ENCODE assay signal across 15 cellular contexts in the genomic region with DNA sequence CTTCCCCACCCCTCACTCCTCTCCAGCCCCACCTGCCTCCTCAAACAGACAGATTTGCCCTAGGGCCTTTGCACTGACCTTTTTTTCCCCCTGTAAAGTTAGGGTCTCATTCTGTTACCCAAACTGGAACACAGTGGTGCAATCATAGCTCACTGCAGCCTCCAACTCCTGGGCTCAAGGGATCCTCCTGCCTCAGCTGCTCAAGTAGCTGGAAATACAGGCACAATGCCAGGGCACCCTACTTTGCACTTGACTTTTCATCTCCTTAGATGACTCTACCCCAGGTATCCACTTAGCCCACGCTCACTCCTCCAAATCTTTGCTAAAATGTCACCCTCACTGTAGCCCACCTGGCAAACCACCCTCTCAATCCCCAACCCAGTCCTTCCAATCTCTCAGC. TPM values are rescaled to one million over a fixed set of nuclear protein-coding genes. Genes with fewer than 3 reads are reported as not detected.
DNase-seq lines count a peak whose midpoint lies in the region; ATAC-seq and TF ChIP-seq lines count a peak whose summit lies in the region.
"Had no signal": no experiment of that assay in that cellular context is flagged by ENCODE, and none has a peak within 500 bp of the region (broad histone marks: within the 10 kb centered on the region; RNA-seq: fewer than 3 reads in every experiment).

No MANE protein-coding gene starts in this region.

- no TSS peak for BruUV-seq in Caco-2 (replicated peaks; lab: Mats Ljungman, UMichigan)
- BruUV-seq in IMR-90 (replicated peaks; lab: Mats Ljungman, UMichigan), result no TSS peak

- H3K27me3 Mint-ChIP-seq in Caco-2 (ENCODE audit: insufficient read depth, unreplicated experiment) (no peaks in the 10 kb centered on the region), neural crest cell (ENCODE audit: low read depth) (no peaks in the 10 kb centered on the region)
- no peaks in the 10 kb centered on the region for H3K27me3 Mint-ChIP-seq in activated T-helper 2 cell treated with anti-CD3 and anti-CD28 coated beads, Interferon-gamma antibody, Interleukin-2, Interleukin-4, amounts not matched to agents 10 μg/mL and 5 μg/mL and 100 μg/mL, durations not matched to agents 14 hours and 24 hours and 36 hours (ENCODE audit: low read depth)
- H3K27me3 Mint-ChIP-seq: dendritic cell treated with granulocyte-macrophage colony-stimulating factor and Interleukin-4, amounts not matched to agents 40 ng/mL and 50 ng/mL, for 4 days had no signal

- H3K27me3 ChIP-seq in Caco-2 (replicated peaks; ENCODE audit: control insufficient read depth, insufficient read depth, low read length), result no peaks in the 10 kb centered on the region
- no peaks in the 10 kb centered on the region for H3K27me3 ChIP-seq in IMR-90 (ENCODE audit: control insufficient read depth, insufficient read depth, low read length)
- H3K27me3 ChIP-seq: ascending aorta, stomach had no signal

- WGBS in IMR-90 (ENCODE audit: extremely low coverage in 2 of 2, insufficient read length in 1 of 2), 2 experiments, result 100% methylated on average over 1 of the region's 1 CpG; no CpG with 5 or more reads in 1 of the 2 experiments

- no peak overlapping the region for H2AFZ ChIP-seq in IMR-90 (replicated peaks; ENCODE audit: low read length, poor library complexity)
- H2AFZ ChIP-seq: parathyroid adenoma had no signal

- H3K4me1 Mint-ChIP-seq in Caco-2 (ENCODE audit: low read depth, unreplicated experiment), result no peaks in the 10 kb centered on the region
- H3K4me1 Mint-ChIP-seq in activated T-helper 2 cell treated with anti-CD3 and anti-CD28 coated beads, Interferon-gamma antibody, Interleukin-2, Interleukin-4, amounts not matched to agents 10 μg/mL and 5 μg/mL and 100 μg/mL, durations not matched to agents 14 hours and 24 hours and 36 hours (ENCODE audit: low read depth), result peaks cover 3% of the 10 kb centered on the region
- peaks cover 19% of the 10 kb centered on the region for H3K4me1 Mint-ChIP-seq in neural crest cell

- no peak overlapping the region for H2BK15ac ChIP-seq in IMR-90 (ENCODE audit: low read depth, low read length)

- intact Hi-C loops in Caco-2 (cut with micrococcal nuclease; ENCODE audit: unreplicated experiment) (no loop called here), IMR-90 (cut with micrococcal nuclease) (no loop called here)
- intact Hi-C loops in activated T-helper 2 cell treated with anti-CD3 and anti-CD28 coated beads, Interferon-gamma antibody, Interleukin-2, Interleukin-4, amounts not matched to agents 10 μg/mL and 5 μg/mL and 100 μg/mL, durations not matched to agents 14 hours and 24 hours and 36 hours (cut with micrococcal nuclease), result no loop called here

- no peak overlapping the region for H2AK9ac ChIP-seq in IMR-90 (replicated peaks; ENCODE audit: low read depth, low read length, poor library complexity)

- no peak overlapping the region for H3K27ac ChIP-seq in IMR-90 (ENCODE audit: insufficient read depth, low read length)
- H3K27ac ChIP-seq: ascending aorta, parathyroid adenoma, stomach, WERI-Rb-1 had no signal

- H3K56ac ChIP-seq in IMR-90 (ENCODE audit: extremely low read depth, insufficient read depth, low read length), result no peak overlapping the region

- peaks cover 10 to 18% of the 10 kb centered on the region in 2 experiments; a peak in 3 of 4 replicates for H3K79me1 ChIP-seq in IMR-90 (ENCODE audit: low read depth in 1 of 2, low read length in 2 of 2)

- no peak for TF ChIP-seq CTCF in Caco-2 (IDR thresholded peaks at IDR 0.05; ENCODE audit: insufficient read depth in 1 of 2, low read depth in 1 of 2, low read length in 1 of 2, severe bottlenecking in 1 of 2, unreplicated experiment in 1 of 2)
- no peak for TF ChIP-seq CTCF in IMR-90 (conservative IDR thresholded peaks at IDR 0.05; ENCODE audit: low read depth, low read length)
- no peak for TF ChIP-seq CTCF in neural crest cell (conservative IDR thresholded peaks at IDR 0.05)

- H3K36me3 Mint-ChIP-seq in Caco-2 (ENCODE audit: insufficient read depth, unreplicated experiment), result peaks cover 19% of the 10 kb centered on the region
- H3K36me3 Mint-ChIP-seq in activated T-helper 2 cell treated with anti-CD3 and anti-CD28 coated beads, Interferon-gamma antibody, Interleukin-2, Interleukin-4, amounts not matched to agents 10 μg/mL and 5 μg/mL and 100 μg/mL, durations not matched to agents 14 hours and 24 hours and 36 hours (ENCODE audit: low read depth), result no peaks in the 10 kb centered on the region
- peaks cover 3% of the 10 kb centered on the region for H3K36me3 Mint-ChIP-seq in neural crest cell (ENCODE audit: low read depth)

- H2BK120ac ChIP-seq in IMR-90 (ENCODE audit: low read depth, low read length), result no peak overlapping the region

- H3K23ac ChIP-seq in IMR-90 (ENCODE audit: low read depth, low read length), result no peak overlapping the region

- no peak for ATAC-seq in IMR-90 (ENCODE audit: low read depth)
- ATAC-seq: esophagus mucosa had no signal

- H2AK5ac ChIP-seq in IMR-90 (ENCODE audit: low read depth, low read length), result 0 out of 2 replicates have a peak overlapping the region, but pooled peaks have one; percentile 8

- H2BK5ac ChIP-seq in IMR-90 (ENCODE audit: low read depth, low read length, poor library complexity, severe bottlenecking), result no peak overlapping the region

- no peak overlapping the region for H2BK20ac ChIP-seq in IMR-90 (ENCODE audit: low read depth, low read length)

- no peak overlapping the region for H3K9ac ChIP-seq in IMR-90 (ENCODE audit: low read depth, low read length)
- H3K9ac ChIP-seq: parathyroid adenoma, SK-N-SH had no signal

- POLR2A ChIA-PET in Caco-2 (lab: Charles Lee), result no interaction called here
- POLR2A ChIA-PET in IMR-90 (lab: Charles Lee; ENCODE audit: unreplicated experiment), result no interaction called here

- H4K91ac ChIP-seq in IMR-90 (ENCODE audit: insufficient read depth, low read depth, low read length), result no peak overlapping the region

- no peak for DNase-seq in Caco-2
- no peak for DNase-seq in IMR-90
- DNase-seq in activated T-helper 2 cell treated with anti-CD3 and anti-CD28 coated beads, Interferon-gamma antibody, Interleukin-2, Interleukin-4, amounts not matched to agents 10 μg/mL and 5 μg/mL and 100 μg/mL, durations not matched to agents 14 hours and 24 hours and 36 hours (ENCODE audit: low spot score), result no peak
- DNase-seq in neural crest cell (ENCODE audit: low read depth, low spot score), result no peak
- no peak for DNase-seq in retina
- no peak for DNase-seq in NCI-H510A treated with DMSO at 0.1 percent for 48 hours (lab: John Stamatoyannopoulos, UW)
- no peak for DNase-seq in kidney glomerular epithelial cell (lab: John Stamatoyannopoulos, UW)
- DNase-seq: NCI-H1105, SK-N-SH, stomach, WERI-Rb-1 had no signal

- no peak for TF ChIP-seq POLR2A in IMR-90 (IDR thresholded peaks at IDR 0.05; ENCODE audit: low read depth, low read length)

- H3K14ac ChIP-seq in IMR-90 (replicated peaks; ENCODE audit: low read depth, low read length), result no peak overlapping the region

- H3K9me3 ChIP-seq in Caco-2 (no peaks in the 10 kb centered on the region; the same call in 1 of the 2 replicates), IMR-90 (ENCODE audit: control insufficient read depth, insufficient read depth, low read length) (no peaks in the 10 kb centered on the region)
- H3K9me3 ChIP-seq: ascending aorta, SK-N-SH, stomach had no signal

- CTCF ChIA-PET in Caco-2 (lab: Charles Lee), result no interaction called here
- CTCF ChIA-PET in IMR-90 (lab: Yijun Ruan, JAX), result no interaction called here

- no peaks in the 10 kb centered on the region for H3K9me1 ChIP-seq in IMR-90 (ENCODE audit: insufficient read depth, low read length)

- no peak for TF ChIP-seq RAD21 in IMR-90 (IDR thresholded peaks at IDR 0.05; ENCODE audit: low read length)

- H4K20me1 ChIP-seq in IMR-90 (ENCODE audit: insufficient read depth, low read length), result no peaks in the 10 kb centered on the region

- H3K36me3 ChIP-seq in Caco-2 (ENCODE audit: control insufficient read depth, insufficient read depth, low read length) (no peaks in the 10 kb centered on the region), IMR-90 (ENCODE audit: control insufficient read depth, insufficient read depth, low read length) (no peaks in the 10 kb centered on the region)
- H3K36me3 ChIP-seq: ascending aorta, stomach had no signal

- H4K5ac ChIP-seq in IMR-90 (ENCODE audit: low read depth, low read length), result no peak overlapping the region

- H3K4me3 Mint-ChIP-seq in Caco-2 (ENCODE audit: unreplicated experiment) (peak overlapping the region; percentile 78), neural crest cell (peak overlapping the region; percentile 45)
- H3K4me3 Mint-ChIP-seq in activated T-helper 2 cell treated with anti-CD3 and anti-CD28 coated beads, Interferon-gamma antibody, Interleukin-2, Interleukin-4, amounts not matched to agents 10 μg/mL and 5 μg/mL and 100 μg/mL, durations not matched to agents 14 hours and 24 hours and 36 hours (ENCODE audit: low read depth), result peak overlapping the region; percentile 23
- H3K4me3 Mint-ChIP-seq: dendritic cell treated with granulocyte-macrophage colony-stimulating factor and Interleukin-4, amounts not matched to agents 40 ng/mL and 50 ng/mL, for 4 days had no signal

- H3K18ac ChIP-seq in IMR-90 (ENCODE audit: low read depth, low read length), result no peak overlapping the region

- no peak overlapping the region for H3K4me2 ChIP-seq in IMR-90 (ENCODE audit: low read depth, low read length)
- H3K4me2 ChIP-seq: SK-N-SH had no signal

- H4K8ac ChIP-seq in IMR-90 (ENCODE audit: low read depth in 2 of 2, low read length in 2 of 2), result no peak overlapping the region

- H3K4me1 ChIP-seq in Caco-2 (no peaks in the 10 kb centered on the region), IMR-90 (ENCODE audit: control insufficient read depth, insufficient read depth, low read length) (no peaks in the 10 kb centered on the region)
- H3K4me1 ChIP-seq: parathyroid adenoma had no signal

- H3K27ac Mint-ChIP-seq in Caco-2 (ENCODE audit: unreplicated experiment), result no peak overlapping the region
- H3K27ac Mint-ChIP-seq in activated T-helper 2 cell treated with anti-CD3 and anti-CD28 coated beads, Interferon-gamma antibody, Interleukin-2, Interleukin-4, amounts not matched to agents 10 μg/mL and 5 μg/mL and 100 μg/mL, durations not matched to agents 14 hours and 24 hours and 36 hours, result no peak overlapping the region
- H3K27ac Mint-ChIP-seq in neural crest cell (ENCODE audit: unreplicated experiment), result peak overlapping the region; percentile 45
- H3K27ac Mint-ChIP-seq: dendritic cell treated with granulocyte-macrophage colony-stimulating factor and Interleukin-4, amounts not matched to agents 40 ng/mL and 50 ng/mL, for 4 days had no signal

- H3K4me3 ChIP-seq in Caco-2 (ENCODE audit: low read depth, low read length) (no peak overlapping the region), IMR-90 (ENCODE audit: insufficient read depth, low read depth, low read length) (no peak overlapping the region)
- H3K4me3 ChIP-seq: ascending aorta, stomach had no signal

- dilution Hi-C loops in IMR-90 (cut with HindIII; ENCODE audit: low sequenced_read_pairs, unreplicated experiment), result no loop called here

- H3K9me3 Mint-ChIP-seq in Caco-2 (ENCODE audit: unreplicated experiment) (no peaks in the 10 kb centered on the region), neural crest cell (no peaks in the 10 kb centered on the region)
- H3K9me3 Mint-ChIP-seq in activated T-helper 2 cell treated with anti-CD3 and anti-CD28 coated beads, Interferon-gamma antibody, Interleukin-2, Interleukin-4, amounts not matched to agents 10 μg/mL and 5 μg/mL and 100 μg/mL, durations not matched to agents 14 hours and 24 hours and 36 hours, result no peaks in the 10 kb centered on the region
- H3K9me3 Mint-ChIP-seq: dendritic cell treated with granulocyte-macrophage colony-stimulating factor and Interleukin-4, amounts not matched to agents 40 ng/mL and 50 ng/mL, for 4 days had no signal

- no peak overlapping the region for H3K4ac ChIP-seq in IMR-90 (ENCODE audit: low read depth, low read length)

- in situ Hi-C loops in IMR-90 (cut with MboI; ENCODE audit: low sequenced_read_pairs), result no loop called here

RNA-seq across cellular contexts. Expression of a gene that starts 2.2 kb away (rescaled TPM):
- 80.2 and 80.8 TPM in 2 replicates for total RNA-seq in Caco-2 (2022)
- total RNA-seq in IMR-90 (2012; rRNA removed), result 36.1 and 37.1 TPM in 2 replicates
- 33.7 and 42.9 TPM in 2 replicates for polyA plus RNA-seq in IMR-90 (2012; rRNA removed)
- polyA plus RNA-seq in IMR-90 (2012; cell fraction: cytosol; rRNA removed), result 27.9 and 40.6 TPM in 2 replicates
- 24.0 and 102 TPM in 2 replicates for polyA plus RNA-seq in IMR-90 (2012; cell fraction: nucleus; rRNA removed; ENCODE audit: low replicate concordance)
- total RNA-seq in activated T-helper 2 cell treated with anti-CD3 and anti-CD28 coated beads, Interferon-gamma antibody, Interleukin-2, Interleukin-4, amounts not matched to agents 10 μg/mL and 5 μg/mL and 100 μg/mL, durations not matched to agents 14 hours and 24 hours and 36 hours, result 41.7 and 43.5 TPM in 2 replicates
- 120 and 128 TPM in 2 replicates for total RNA-seq in neural crest cell

RNA-seq across cellular contexts. Expression of a gene that starts 34.5 kb away (rescaled TPM):
- total RNA-seq in Caco-2 (2022) (710 and 745 TPM in 2 replicates), IMR-90 (2012; rRNA removed) (182 and 587 TPM in 2 replicates), neural crest cell (891 and 930 TPM in 2 replicates)
- polyA plus RNA-seq in IMR-90 (2012; rRNA removed), result 80.2 and 104 TPM in 2 replicates
- polyA plus RNA-seq in IMR-90 (2012; cell fraction: cytosol; rRNA removed), result 13.7 and 17.9 TPM in 2 replicates
- polyA plus RNA-seq in IMR-90 (2012; cell fraction: nucleus; rRNA removed; ENCODE audit: low replicate concordance), result 21.2 and 52.6 TPM in 2 replicates
- 749 and 756 TPM in 2 replicates for total RNA-seq in activated T-helper 2 cell treated with anti-CD3 and anti-CD28 coated beads, Interferon-gamma antibody, Interleukin-2, Interleukin-4, amounts not matched to agents 10 μg/mL and 5 μg/mL and 100 μg/mL, durations not matched to agents 14 hours and 24 hours and 36 hours

RNA-seq across cellular contexts. Expression of a gene that starts 47.8 kb away (rescaled TPM):
- total RNA-seq in Caco-2 (2022), result 1.6 and 2.1 TPM in 2 replicates
- 1.6 and 1.7 TPM in 2 replicates for total RNA-seq in IMR-90 (2012; rRNA removed)
- 3.8 and 5.7 TPM in 2 replicates for polyA plus RNA-seq in IMR-90 (2012; rRNA removed)
- 3.5 and 3.6 TPM in 2 replicates for polyA plus RNA-seq in IMR-90 (2012; cell fraction: cytosol; rRNA removed)
- 18.8 and 32.4 TPM in 2 replicates for polyA plus RNA-seq in IMR-90 (2012; cell fraction: nucleus; rRNA removed; ENCODE audit: low replicate concordance)
- 25.4 and 28.0 TPM in 2 replicates for total RNA-seq in activated T-helper 2 cell treated with anti-CD3 and anti-CD28 coated beads, Interferon-gamma antibody, Interleukin-2, Interleukin-4, amounts not matched to agents 10 μg/mL and 5 μg/mL and 100 μg/mL, durations not matched to agents 14 hours and 24 hours and 36 hours
- total RNA-seq in neural crest cell, result 28.0 and 30.0 TPM in 2 replicates

Comparison
In these comparisons a context has a peak if more than half of its experiments do, and no peak if none do; other contexts are left out.
1. H3K4me3 Mint-ChIP-seq: peak in every context shown above with its lines; median percentile 78 in Caco-2; 45 in neural crest cell; 23 in activated T-helper 2 cell treated with anti-CD3 and anti-CD28 coated beads, Interferon-gamma antibody, Interleukin-2, Interleukin-4, amounts not matched to agents 10 μg/mL and 5 μg/mL and 100 μg/mL, durations not matched to agents 14 hours and 24 hours and 36 hours.